8 cellular contexts compared by ENCODE assay signal in genomic region chr7:17690030-17690429, GRCh38.
DNase-seq lines count a peak whose midpoint lies in the region; ATAC-seq and TF ChIP-seq lines count a peak whose summit lies in the region.

No MANE protein-coding gene starts in this region.

- no peak for TF ChIP-seq CTCF in omental fat pad (IDR thresholded peaks at IDR 0.05)

- ATAC-seq in HG02588 (IDR thresholded peaks at IDR 0.05; ENCODE audit: unreplicated experiment) (peak; percentile 65), omental fat pad (ENCODE audit: low FRiP score) (no peak), HG03135 (IDR thresholded peaks at IDR 0.05; ENCODE audit: unreplicated experiment) (no peak)

- DNase-seq in EH (ENCODE audit: low read depth), result peak; percentile 95
- DNase-seq in OCI-M1 (lab: John Stamatoyannopoulos, UW), result peak; percentile 85
- DNase-seq in glomerular visceral epithelial cell (ENCODE audit: extremely low spot score), result peak; percentile 89
- DNase-seq in NCI-H526 (lab: John Stamatoyannopoulos, UW), result no peak
- no peak for DNase-seq in omental fat pad (ENCODE audit: low spot score)
- no peak for DNase-seq in stimulated activated CD4-positive, alpha-beta T cell treated with anti-CD3 and anti-CD28 coated beads, Interleukin-1b, Interleukin-23, amount 100 ng/mL, for 48 hours

Comparison
In these comparisons a context has a peak if more than half of its experiments do, and no peak if none do; other contexts are left out.
1. DNase-seq: peak in EH (single experiment), OCI-M1 (single experiment) and glomerular visceral epithelial cell (single experiment); none in NCI-H526 (0 of 2), omental fat pad (single experiment) and stimulated activated CD4-positive, alpha-beta T cell treated with anti-CD3 and anti-CD28 coated beads, Interleukin-1b, Interleukin-23, amount 100 ng/mL, for 48 hours (single experiment).